11 cellular contexts compared by ENCODE assay signal in genomic region chr4:39348371-39349265, GRCh38. TPM values are rescaled to one million over a fixed set of nuclear protein-coding genes. Genes with fewer than 3 reads are reported as not detected.
DNase-seq lines count a peak whose midpoint lies in the region; ATAC-seq and TF ChIP-seq lines count a peak whose summit lies in the region.
"Had no signal": no experiment of that assay in that cellular context is flagged by ENCODE, and none has a peak within 500 bp of the region (broad histone marks: within the 10 kb centered on the region; RNA-seq: fewer than 3 reads in every experiment).

No MANE protein-coding gene starts in this region.

- H3K36me3 ChIP-seq in KMS-11 (ENCODE audit: insufficient read depth) (no peaks in the 10 kb centered on the region), osteoblast (ENCODE audit: insufficient read depth, low read length) (peaks cover 10% of the 10 kb centered on the region), Peyer's patch (peaks cover 0 to 21% (median 0%) of the 10 kb centered on the region in 3 donors)

- TF ChIP-seq CTCF in KMS-11 (conservative IDR thresholded peaks at IDR 0.05; ENCODE audit: low read depth, low read length) (no peak), osteoblast (IDR thresholded peaks at IDR 0.05; ENCODE audit: extremely low read depth, low read depth, low read length) (no peak), Peyer's patch (IDR thresholded peaks at IDR 0.05) (no peak)

- H3K27me3 Mint-ChIP-seq in activated naive CD8-positive, alpha-beta T cell treated with anti-CD3 and anti-CD28 coated beads, Interleukin-2, amount 50 U/mL, for 24 hours = no peaks in the 10 kb centered on the region

- peak overlapping the region; percentile 76 for H3K27ac Mint-ChIP-seq in activated naive CD8-positive, alpha-beta T cell treated with anti-CD3 and anti-CD28 coated beads, Interleukin-2, amount 50 U/mL, for 24 hours

- peaks cover 62% of the 10 kb centered on the region for H3K4me1 Mint-ChIP-seq in activated naive CD8-positive, alpha-beta T cell treated with anti-CD3 and anti-CD28 coated beads, Interleukin-2, amount 50 U/mL, for 24 hours

- H3K4me3 ChIP-seq in KMS-11 (IDR thresholded peaks at IDR 0.05; ENCODE audit: insufficient read depth, low read depth, low read length) (no peak overlapping the region), osteoblast (ENCODE audit: insufficient read depth, low read length) (peak overlapping the region; percentile 30), Peyer's patch (no peak overlapping the region)
- H3K4me3 ChIP-seq: MG63 had no signal

- peaks cover 7% of the 10 kb centered on the region for H3K9me3 Mint-ChIP-seq in activated naive CD8-positive, alpha-beta T cell treated with anti-CD3 and anti-CD28 coated beads, Interleukin-2, amount 50 U/mL, for 24 hours

- H4K20me1 ChIP-seq in KMS-11 (ENCODE audit: insufficient read depth) = 0 out of 2 replicates have a peak, but pooled peaks cover 5% of the 10 kb centered on the region
- peaks cover 2% of the 10 kb centered on the region for H4K20me1 ChIP-seq in osteoblast (ENCODE audit: insufficient read depth, low read length)

- H3K9me3 ChIP-seq in osteoblast (ENCODE audit: low read depth, low read length) (no peaks in the 10 kb centered on the region), Peyer's patch (no peaks in the 10 kb centered on the region)
- H3K9me3 ChIP-seq: MG63 had no signal

- H3K79me2 ChIP-seq in KMS-11 (ENCODE audit: insufficient read depth, low read depth) = peaks cover 50% of the 10 kb centered on the region
- peaks cover 63% of the 10 kb centered on the region for H3K79me2 ChIP-seq in osteoblast (ENCODE audit: insufficient read depth, low read length)

- H3K27me3 ChIP-seq in KMS-11 (ENCODE audit: insufficient read depth, low read depth) (no peaks in the 10 kb centered on the region), osteoblast (ENCODE audit: insufficient read depth, low read length) (no peaks in the 10 kb centered on the region), Peyer's patch (no peaks in the 10 kb centered on the region)
- H3K27me3 ChIP-seq: MG63 had no signal

- TF ChIP-seq POLR2A in Peyer's patch (IDR thresholded peaks at IDR 0.05) = no peak

- peaks cover 57% of the 10 kb centered on the region for H3K36me3 Mint-ChIP-seq in activated naive CD8-positive, alpha-beta T cell treated with anti-CD3 and anti-CD28 coated beads, Interleukin-2, amount 50 U/mL, for 24 hours (ENCODE audit: low read depth)

- DNase-seq in NCI-H524 (lab: John Stamatoyannopoulos, UW) (peak; percentile 6 to 23), NCI-H524 treated with DMSO at 0.1 percent for 48 hours (lab: John Stamatoyannopoulos, UW) (no peak), osteoblast (ENCODE audit: insufficient read length, low spot score, missing footprints) (no peak), CD1c-positive myeloid dendritic cell (ENCODE audit: extremely low spot score) (no peak), ureter (ENCODE audit: low spot score) (no peak), Peyer's patch (no peak)
- no peak for DNase-seq in activated naive CD8-positive, alpha-beta T cell treated with anti-CD3 and anti-CD28 coated beads, Interleukin-2, amount 50 U/mL, for 24 hours
- DNase-seq: MG63, NCI-H774, T1000 had no signal

- peak overlapping the region; percentile 22 for H3K4me3 Mint-ChIP-seq in activated naive CD8-positive, alpha-beta T cell treated with anti-CD3 and anti-CD28 coated beads, Interleukin-2, amount 50 U/mL, for 24 hours

- no peak overlapping the region for H3K27ac ChIP-seq in KMS-11
- H3K27ac ChIP-seq in osteoblast (ENCODE audit: low read depth, low read length) = peak overlapping the region; percentile 59
- H3K27ac ChIP-seq in Peyer's patch = no peak overlapping the region

- H3K4me1 ChIP-seq in KMS-11 (ENCODE audit: low read depth, poor library complexity, severe bottlenecking) (peaks cover 42% of the 10 kb centered on the region), osteoblast (ENCODE audit: insufficient read depth, low read length) (peaks cover 17% of the 10 kb centered on the region), Peyer's patch (peaks cover 0 to 9% (median under 1%) of the 10 kb centered on the region in 4 donors)

- H3K4me2 ChIP-seq in KMS-11 (0 out of 2 replicates have a peak overlapping the region, but pooled peaks have one; percentile 19), osteoblast (ENCODE audit: insufficient read depth, low read length) (peak overlapping the region; percentile 51)

- no peak overlapping the region for H2AFZ ChIP-seq in KMS-11 (ENCODE audit: low read depth)
- no peak overlapping the region for H2AFZ ChIP-seq in osteoblast (ENCODE audit: low read length)

- H3K9ac ChIP-seq in KMS-11 = no peak overlapping the region

- peak; percentile 57 for ATAC-seq in activated naive CD8-positive, alpha-beta T cell treated with anti-CD3 and anti-CD28 coated beads, Interleukin-2, amount 50 U/mL, for 24 hours

RNA-seq across cellular contexts. Expression of gene RFC1, which starts 17.5 kb away (rescaled TPM):
- 49.9 and 54.5 TPM in 2 replicates for total RNA-seq in osteoblast
- 59.4 TPM for total RNA-seq in ureter
- 10 to 100 TPM; 15.0 to 49.5 (median 43.6) TPM for total RNA-seq in Peyer's patch

RNA-seq across cellular contexts. Expression of gene KLB, which starts 58.1 kb away (rescaled TPM):
- total RNA-seq in osteoblast (not detected in 2 replicates), ureter (0.08 TPM), Peyer's patch (1 to 10 TPM in 2 of 4 donors, under 1 TPM in 1, not detected in 1; 0.66 to 1.8 (median 1.3) TPM)

Comparison
In these comparisons a context has a peak if more than half of its experiments do, and no peak if none do; other contexts are left out.
1. DNase-seq: peak in NCI-H524 (2 of 2); none in NCI-H524 treated with DMSO at 0.1 percent for 48 hours (single experiment), activated naive CD8-positive, alpha-beta T cell treated with anti-CD3 and anti-CD28 coated beads, Interleukin-2, amount 50 U/mL, for 24 hours (single experiment), osteoblast (single experiment), CD1c-positive myeloid dendritic cell (single experiment), ureter (single experiment) and Peyer's patch (0 of 3).